11 cellular contexts compared by ENCODE assay signal in the genomic region with DNA sequence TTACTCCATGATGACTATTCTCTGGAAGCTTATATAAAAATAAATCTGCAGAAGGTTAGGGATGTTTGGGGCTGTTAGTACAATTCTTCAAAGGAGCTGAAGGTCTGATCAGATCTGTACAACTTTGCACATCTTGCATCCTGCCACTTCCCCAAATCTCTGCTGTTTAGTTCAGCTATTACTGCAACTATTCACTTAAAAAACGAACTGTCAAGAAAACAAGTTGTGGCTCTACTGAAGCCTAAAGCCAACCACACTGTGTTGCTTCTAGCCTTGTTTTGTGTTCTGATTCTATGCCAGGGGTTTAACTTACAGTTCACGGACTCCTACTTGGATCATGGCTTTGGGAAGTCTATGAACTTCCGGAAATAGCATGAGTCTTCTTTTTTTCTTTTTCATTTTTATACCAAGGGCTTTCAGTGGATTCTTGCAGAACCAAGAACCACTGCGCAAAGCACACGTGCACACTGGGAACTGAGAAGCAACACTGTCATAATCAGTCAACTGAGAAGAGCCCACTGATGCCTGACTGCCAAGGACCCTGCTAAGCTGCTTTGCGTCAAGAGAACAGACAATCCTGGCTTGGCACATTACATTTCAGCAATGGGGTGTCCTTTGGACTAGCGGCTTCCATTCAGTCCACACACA.
DNase-seq lines count a peak whose midpoint lies in the region; ATAC-seq and TF ChIP-seq lines count a peak whose summit lies in the region.
"Had no signal": no experiment of that assay in that cellular context is flagged by ENCODE, and none has a peak within 500 bp of the region (broad histone marks: within the 10 kb centered on the region; RNA-seq: fewer than 3 reads in every experiment).

No MANE protein-coding gene starts in this region.

- TF ChIP-seq CTCF in GM12875 (IDR thresholded peaks at IDR 0.05; ENCODE audit: borderline replicate concordance, insufficient read depth, low read depth, low read length) = no peak
- TF ChIP-seq CTCF in left ventricle myocardium inferior (IDR thresholded peaks at IDR 0.05; ENCODE audit: borderline replicate concordance) = no peak

- no peaks in the 10 kb centered on the region for H3K9me3 Mint-ChIP-seq in activated CD4-positive, alpha-beta memory T cell treated with anti-CD3 and anti-CD28 coated beads, Interleukin-2, amount 10 ng/mL, durations not matched to agents 7 days and 5 days

- H3K9me3 ChIP-seq in left ventricle myocardium inferior (replicated peaks) = peaks cover 9% of the 10 kb centered on the region

- no peaks in the 10 kb centered on the region for H3K4me1 ChIP-seq in left ventricle myocardium inferior

- H3K27me3 Mint-ChIP-seq in activated CD4-positive, alpha-beta memory T cell treated with anti-CD3 and anti-CD28 coated beads, Interleukin-2, amount 10 ng/mL, durations not matched to agents 7 days and 5 days = no peaks in the 10 kb centered on the region

- H3K4me3 ChIP-seq in GM12875 (ENCODE audit: low read depth, low read length) (peak overlapping the region; percentile 29), left ventricle myocardium inferior (no peak overlapping the region)

- no peaks in the 10 kb centered on the region for H3K36me3 Mint-ChIP-seq in activated CD4-positive, alpha-beta memory T cell treated with anti-CD3 and anti-CD28 coated beads, Interleukin-2, amount 10 ng/mL, durations not matched to agents 7 days and 5 days (ENCODE audit: low read depth)

- intact Hi-C loops in left ventricle myocardium inferior (cut with micrococcal nuclease) = no loop called here

- H3K27me3 ChIP-seq in left ventricle myocardium inferior (ENCODE audit: low read depth) = no peaks in the 10 kb centered on the region
- H3K27me3 ChIP-seq: brain microvascular endothelial cell had no signal

- ATAC-seq in GM19455 (IDR thresholded peaks at IDR 0.05; ENCODE audit: unreplicated experiment) = peak; percentile 73
- peak; percentile 58 for ATAC-seq in HG02943 (IDR thresholded peaks at IDR 0.05; ENCODE audit: low read depth, unreplicated experiment)
- ATAC-seq: left lobe of liver had no signal

- no peak overlapping the region for H3K4me3 Mint-ChIP-seq in activated CD4-positive, alpha-beta memory T cell treated with anti-CD3 and anti-CD28 coated beads, Interleukin-2, amount 10 ng/mL, durations not matched to agents 7 days and 5 days

- CTCF ChIA-PET in activated CD4-positive, alpha-beta memory T cell treated with anti-CD3 and anti-CD28 coated beads, Interleukin-2, amount 10 ng/mL, durations not matched to agents 7 days and 5 days (lab: Charles Lee) = no interaction called here

- H3K27ac Mint-ChIP-seq in activated CD4-positive, alpha-beta memory T cell treated with anti-CD3 and anti-CD28 coated beads, Interleukin-2, amount 10 ng/mL, durations not matched to agents 7 days and 5 days = no peak overlapping the region

- H3K36me3 ChIP-seq in left ventricle myocardium inferior = no peaks in the 10 kb centered on the region
- H3K36me3 ChIP-seq: brain microvascular endothelial cell had no signal

- POLR2A ChIA-PET in activated CD4-positive, alpha-beta memory T cell treated with anti-CD3 and anti-CD28 coated beads, Interleukin-2, amount 10 ng/mL, durations not matched to agents 7 days and 5 days (lab: Charles Lee) = no interaction called here

- DNase-seq in NAMALWA (ENCODE audit: low spot score) (peak; percentile 79), left ventricle myocardium inferior (no peak), retina (no peak), NCI-H146 treated with DMSO at 0.1 percent for 48 hours (lab: John Stamatoyannopoulos, UW; ENCODE audit: unreplicated experiment) (no peak)
- no peak for DNase-seq in activated CD4-positive, alpha-beta memory T cell treated with anti-CD3 and anti-CD28 coated beads, Interleukin-2, amount 10 ng/mL, durations not matched to agents 7 days and 5 days
- DNase-seq: activated CD8-positive, alpha-beta memory T cell treated with anti-CD3 and anti-CD28 coated beads, Interleukin-2, amount 50 U/mL, for 4 hours; brain microvascular endothelial cell had no signal

- no peaks in the 10 kb centered on the region for H3K4me1 Mint-ChIP-seq in activated CD4-positive, alpha-beta memory T cell treated with anti-CD3 and anti-CD28 coated beads, Interleukin-2, amount 10 ng/mL, durations not matched to agents 7 days and 5 days

- H3K27ac ChIP-seq in left ventricle myocardium inferior (replicated peaks) = no peak overlapping the region
- H3K27ac ChIP-seq: brain microvascular endothelial cell had no signal
